10 cellular contexts compared by ENCODE assay signal in genomic region chr13:49560270-49561063, GRCh38. TPM values are rescaled to one million over a fixed set of nuclear protein-coding genes. Genes with fewer than 3 reads are reported as not detected.
DNase-seq lines count a peak whose midpoint lies in the region; ATAC-seq, FAIRE-seq and TF ChIP-seq lines count a peak whose summit lies in the region.
"Had no signal": no experiment of that assay in that cellular context is flagged by ENCODE, and none has a peak within 500 bp of the region (broad histone marks: within the 10 kb centered on the region; RNA-seq: fewer than 3 reads in every experiment).

No MANE protein-coding gene starts in this region.

- CTCF ChIA-PET in CD4-positive, alpha-beta memory T cell (lab: Charles Lee; ENCODE audit: partially characterized antibody) = interaction anchor here (0.9 to 1.2 kb wide), 4 partner anchors 10 to 46 kb away, joined by 3 to 4 read pairs (median 3); partner anchors contain the start of gene RCBTB1

- POLR2A ChIA-PET in CD4-positive, alpha-beta memory T cell (lab: Charles Lee; ENCODE audit: partially characterized antibody) = interaction anchor here (0.7 to 1.3 kb wide), 2 partner anchors 25 to 116 kb away, joined by 3 read pairs; partner anchors contain the start of genes CAB39L, RCBTB1 and SETDB2

- DNase-seq in GM23338 (ENCODE audit: low spot score) (peak; percentile 52), RCC 7860 (ENCODE audit: low spot score) (peak; percentile 30), left cardiac atrium (peak; percentile 36), smooth muscle cell of the brain vasculature (ENCODE audit: low read depth, low spot score) (peak; percentile 70), NCI-H1048 (lab: John Stamatoyannopoulos, UW) (no peak)
- DNase-seq in CD4-positive, alpha-beta memory T cell = no peak
- DNase-seq in stimulated activated CD4-positive, alpha-beta T cell treated with anti-CD3 and anti-CD28 coated beads, Interleukin-4, amount 100 ng/mL, for 1 hour = no peak
- DNase-seq: activated CD4-positive, alpha-beta T cell treated with anti-CD3 and anti-CD28 coated beads, Interleukin-2, amount 50 U/mL, for 4 hours; NCI-H1417 had no signal

- no peak overlapping the region for H3K4me3 Mint-ChIP-seq in GM23338
- no peak overlapping the region for H3K4me3 Mint-ChIP-seq in CD4-positive, alpha-beta memory T cell

- no peaks in the 10 kb centered on the region for H3K9me2 ChIP-seq in GM23338 (ENCODE audit: insufficient read depth)

- peak; percentile 37 to 54 for TF ChIP-seq CTCF in GM23338 (conservative IDR thresholded peaks at IDR 0.05; ENCODE audit: low read depth in 2 of 2)

- no peaks in the 10 kb centered on the region for H3K79me2 ChIP-seq in GM23338 (replicated peaks; ENCODE audit: insufficient read depth)

- no peaks in the 10 kb centered on the region for H3F3A ChIP-seq in GM23338 (replicated peaks; ENCODE audit: low read depth)

- ATAC-seq in GM23338 = peak; percentile 69
- ATAC-seq in left cardiac atrium = peak; percentile 56 to 61
- ATAC-seq: esophagus mucosa had no signal

- peak; percentile 70 for FAIRE-seq in RCC 7860 (lab: Jason Lieb, UNC)

- intact Hi-C loops in left cardiac atrium (cut with DNase I) = no loop called here
- intact Hi-C loops in CD4-positive, alpha-beta memory T cell (cut with micrococcal nuclease) = no loop called here

- H3K27ac Mint-ChIP-seq in GM23338 = no peak overlapping the region
- peak overlapping the region in 1 of 7 donors; percentile 18 for H3K27ac Mint-ChIP-seq in CD4-positive, alpha-beta memory T cell

- no peaks in the 10 kb centered on the region for H3K4me1 Mint-ChIP-seq in GM23338
- peaks cover 0 to 8% (median 5%) of the 10 kb centered on the region in 4 donors for H3K4me1 Mint-ChIP-seq in CD4-positive, alpha-beta memory T cell

- H3K9me3 Mint-ChIP-seq in GM23338 = peaks cover 4% of the 10 kb centered on the region; the same call in 2 of the 3 replicates
- H3K9me3 Mint-ChIP-seq in CD4-positive, alpha-beta memory T cell = peaks cover 0 to 4% (median 0%) of the 10 kb centered on the region in 8 donors

- H3K4me2 ChIP-seq in GM23338 = no peak overlapping the region

- peaks cover 16% of the 10 kb centered on the region for H3K36me3 ChIP-seq in GM23338 (ENCODE audit: insufficient read depth)
- peaks cover 5% of the 10 kb centered on the region for H3K36me3 ChIP-seq in CD4-positive, alpha-beta memory T cell (ENCODE audit: insufficient read depth, low read length)

- H3K4me1 ChIP-seq in GM23338 (ENCODE audit: insufficient read depth) = no peaks in the 10 kb centered on the region
- H3K4me1 ChIP-seq in CD4-positive, alpha-beta memory T cell (ENCODE audit: insufficient read depth, low read length) = no peaks in the 10 kb centered on the region

- H3K27me3 ChIP-seq in GM23338 (ENCODE audit: insufficient read depth) = no peaks in the 10 kb centered on the region
- no peaks in the 10 kb centered on the region for H3K27me3 ChIP-seq in CD4-positive, alpha-beta memory T cell (ENCODE audit: insufficient read depth, low read length)

- no peaks in the 10 kb centered on the region for H3K9me3 ChIP-seq in CD4-positive, alpha-beta memory T cell (ENCODE audit: control insufficient read depth in 1 of 2, low read length in 2 of 2)

- 0 out of 2 replicates have a peak, but pooled peaks cover 3% of the 10 kb centered on the region for H4K20me1 ChIP-seq in GM23338 (replicated peaks; ENCODE audit: insufficient read depth)

- H3K36me3 Mint-ChIP-seq in GM23338 (ENCODE audit: low read depth) = peaks cover 58% of the 10 kb centered on the region
- peaks cover 49 to 50% of the 10 kb centered on the region in 2 donors for H3K36me3 Mint-ChIP-seq in CD4-positive, alpha-beta memory T cell

- H3K4me3 ChIP-seq in GM23338 = no peak overlapping the region
- H3K4me3 ChIP-seq in CD4-positive, alpha-beta memory T cell (ENCODE audit: low read length in 2 of 2) = no peak overlapping the region

- H3K27ac ChIP-seq in GM23338 (ENCODE audit: low read depth) = no peak overlapping the region
- no peak overlapping the region for H3K27ac ChIP-seq in CD4-positive, alpha-beta memory T cell (ENCODE audit: low read depth, low read length)

- H3K27me3 Mint-ChIP-seq in GM23338 (ENCODE audit: insufficient read depth, low read depth, poor library complexity) = no peaks in the 10 kb centered on the region
- H3K27me3 Mint-ChIP-seq in CD4-positive, alpha-beta memory T cell = no peaks in the 10 kb centered on the region

- no peak overlapping the region for H2AFZ ChIP-seq in GM23338

TF ChIP-seq in GM23338, 12 proteins besides CTCF, POLR2A, EP300 and RAD21 (continues in another document):
- no peak for TF ChIP-seq STAT1 (IDR thresholded peaks at IDR 0.05; ENCODE audit: unreplicated experiment)
- TF ChIP-seq ZNF331 (CRISPR knock-in tag; IDR thresholded peaks at IDR 0.05; ENCODE audit: low read depth) = no peak
- no peak for TF ChIP-seq ZNF462 (CRISPR knock-in tag; IDR thresholded peaks at IDR 0.05)
- no peak for TF ChIP-seq CREB1 (CRISPR knock-in tag; IDR thresholded peaks at IDR 0.05; ENCODE audit: low read depth)
- TF ChIP-seq ZNF114 (CRISPR knock-in tag; IDR thresholded peaks at IDR 0.05) = no peak

RNA-seq across cellular contexts. Expression of gene RCBTB1, which starts 24.9 kb away (rescaled TPM):
- 33.5 and 33.9 TPM in 2 replicates for total RNA-seq in GM23338 (2014; rRNA removed; shearing (Covaris generic))
- 10.8 and 11.2 TPM in 2 replicates for polyA plus RNA-seq in GM23338 (2016; fragmentation: Nextera tagmentation; extraction: Ambion mirVana)
- total RNA-seq in left cardiac atrium = 10 to 100 TPM; 12.7 to 19.3 TPM
- 10 to 100 TPM; 20.7 to 21.3 TPM for total RNA-seq in CD4-positive, alpha-beta memory T cell
- polyA plus RNA-seq in CD4-positive, alpha-beta memory T cell = 10 to 100 TPM; 11.2 to 14.0 TPM

Comparison
In these comparisons a context has a peak if more than half of its experiments do, and no peak if none do; other contexts are left out.
1. DNase-seq: peak in GM23338 (single experiment), RCC 7860 (single experiment), left cardiac atrium (single experiment) and smooth muscle cell of the brain vasculature (single experiment); none in NCI-H1048 (single experiment), CD4-positive, alpha-beta memory T cell (0 of 5) and stimulated activated CD4-positive, alpha-beta T cell treated with anti-CD3 and anti-CD28 coated beads, Interleukin-4, amount 100 ng/mL, for 1 hour (single experiment).